ENCODE assay signal across 12 cellular contexts in genomic region chrX:37627602-37628001, GRCh38. TPM values are rescaled to one million over a fixed set of nuclear protein-coding genes. Genes with fewer than 3 reads are reported as not detected.
"Had no signal": no experiment of that assay in that cellular context is flagged by ENCODE, and none has a peak within 500 bp of the region (broad histone marks: within the 10 kb centered on the region; RNA-seq: fewer than 3 reads in every experiment).

No MANE protein-coding gene starts in this region.

- H3K4me1 ChIP-seq: esophagus muscularis mucosa, testis had no signal

- FAIRE-seq: astrocyte had no signal

- ATAC-seq: effector memory CD8-positive, alpha-beta T cell had no signal

- H3K4me3 ChIP-seq: esophagus muscularis mucosa, testis had no signal

- H3K9me3 ChIP-seq: esophagus muscularis mucosa, testis had no signal

- H3K27ac ChIP-seq: esophagus muscularis mucosa, testis had no signal

- H3K36me3 ChIP-seq: esophagus muscularis mucosa had no signal

- DNase-seq: activated CD4-positive, alpha-beta T cell treated with anti-CD3 and anti-CD28 coated beads, Interleukin-2, amount 50 U/mL, for 48 hours; activated CD4-positive, CD25-positive, alpha-beta regulatory T cell treated with anti-CD3 and anti-CD28 coated beads, Interleukin-2, amount 50 U/mL, for 72 hours; activated T-cell treated with anti-CD3 and anti-CD28 coated beads, Interleukin-2, amount 50 U/mL, for 72 hours; effector memory CD8-positive, alpha-beta T cell; glutamatergic neuron; mesenchymal stem cell; nephron progenitor cell; stimulated activated CD4-positive, alpha-beta T cell treated with anti-CD3 and anti-CD28 coated beads, Interleukin-4, amount 100 ng/mL, for 1 hour; stimulated activated CD8-positive, alpha-beta memory T cell treated with anti-CD3 and anti-CD28 coated beads, Interleukin-4, amount 100 ng/mL, for 48 hours; testis had no signal

- H3K27me3 ChIP-seq: esophagus muscularis mucosa, testis had no signal

RNA-seq across cellular contexts. Expression of gene XK, which starts 58.0 kb away (rescaled TPM):
- total RNA-seq: activated T-cell treated with anti-CD3 and anti-CD28 coated beads, Interleukin-2, amount 50 U/mL, for 72 hours had no signal
